Comparison of ENCODE assay signal across 15 cellular contexts in the genomic region with DNA sequence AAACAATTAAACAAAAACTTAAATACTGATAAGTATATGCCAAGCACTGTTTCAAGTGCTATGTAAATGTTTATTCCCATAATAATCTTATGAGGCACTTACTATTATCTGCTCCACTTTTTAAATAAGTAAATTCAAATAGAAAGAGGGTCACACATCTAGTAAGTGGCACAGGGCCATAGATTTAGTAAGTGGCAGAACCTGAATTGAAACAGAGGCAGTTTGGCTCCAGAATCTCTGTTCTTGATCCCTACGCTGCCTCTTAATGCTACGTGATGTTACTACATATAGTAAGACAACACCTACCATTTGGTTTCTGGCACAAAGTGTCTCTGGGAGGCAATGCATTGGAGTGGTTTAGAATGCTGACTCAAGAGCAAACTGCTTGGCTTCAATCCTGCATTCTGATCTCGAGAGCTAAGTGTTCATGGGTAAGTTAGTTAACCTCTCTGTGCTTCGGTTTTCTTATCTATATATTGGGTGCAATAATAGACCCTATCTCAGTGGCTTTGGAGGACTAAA.
DNase-seq lines count a peak whose midpoint lies in the region; ATAC-seq and TF ChIP-seq lines count a peak whose summit lies in the region.
"Had no signal": no experiment of that assay in that cellular context is flagged by ENCODE, and none has a peak within 500 bp of the region (broad histone marks: within the 10 kb centered on the region; RNA-seq: fewer than 3 reads in every experiment).

No MANE protein-coding gene starts in this region.

- no peak overlapping the region for H3K4me3 ChIP-seq in right atrium auricular region
- no peak overlapping the region for H3K4me3 ChIP-seq in upper lobe of left lung

- no peaks in the 10 kb centered on the region for H3K9me3 ChIP-seq in right atrium auricular region
- no peaks in the 10 kb centered on the region for H3K9me3 ChIP-seq in upper lobe of left lung

- H3K36me3 ChIP-seq in right atrium auricular region (no peaks in the 10 kb centered on the region), upper lobe of left lung (no peaks in the 10 kb centered on the region)

- H3K4me1 ChIP-seq in right atrium auricular region (no peaks in the 10 kb centered on the region), upper lobe of left lung (peaks cover 0 to 5% (median 2%) of the 10 kb centered on the region in 4 donors)

- TF ChIP-seq CTCF in right atrium auricular region (IDR thresholded peaks at IDR 0.05) (no peak), upper lobe of left lung (IDR thresholded peaks at IDR 0.05) (no peak)

- H3K27ac ChIP-seq in right atrium auricular region (peak overlapping the region; percentile 29 to 79), upper lobe of left lung (no peak overlapping the region)

- ATAC-seq in upper lobe of left lung (ENCODE audit: low FRiP score in 2 of 2) = peak; percentile 26 to 86
- ATAC-seq in HG02642 (IDR thresholded peaks at IDR 0.05; ENCODE audit: poor library complexity, unreplicated experiment) = no peak
- ATAC-seq: Panc1 had no signal

- 64 to 71% methylated on average over 4 of the region's 4 CpGs for WGBS in upper lobe of left lung, 2 donors

- TF ChIP-seq EP300 in upper lobe of left lung (IDR thresholded peaks at IDR 0.05) = peak in 1 of 4 donors; percentile 36

- H3K27me3 ChIP-seq in right atrium auricular region (no peaks in the 10 kb centered on the region), upper lobe of left lung (no peaks in the 10 kb centered on the region)

- TF ChIP-seq POLR2A in upper lobe of left lung (IDR thresholded peaks at IDR 0.05) = no peak

- peak; percentile 48 for DNase-seq in NCI-H1092 treated with DMSO at 0.1 percent for 48 hours (lab: John Stamatoyannopoulos, UW)
- DNase-seq in NCI-H510A treated with DMSO at 0.1 percent for 48 hours (lab: John Stamatoyannopoulos, UW) = peak; percentile 61
- no peak for DNase-seq in right atrium auricular region (ENCODE audit: low spot score)
- DNase-seq in upper lobe of left lung = peak in 1 of 2 donors; percentile 53
- DNase-seq in NCI-H128 (lab: John Stamatoyannopoulos, UW; ENCODE audit: unreplicated experiment) = no peak
- DNase-seq in ureter (ENCODE audit: low spot score) = no peak
- DNase-seq: ACHN; CD4-positive, alpha-beta memory T cell; KG1; NCI-H1105; NCI-H187; NCI-H69; SHP77 treated with DMSO at 0.1 percent for 48 hours had no signal

Comparison
In these comparisons a context has a peak if more than half of its experiments do, and no peak if none do; other contexts are left out.
1. DNase-seq: peak in NCI-H1092 treated with DMSO at 0.1 percent for 48 hours (single experiment) and NCI-H510A treated with DMSO at 0.1 percent for 48 hours (single experiment); none in right atrium auricular region (single experiment), NCI-H128 (single experiment) and ureter (single experiment).
2. H3K27ac ChIP-seq: peak in right atrium auricular region (2 of 2); none in upper lobe of left lung (0 of 4).